Comparison of ENCODE assay signal across 8 cellular contexts in genomic region chr2:233354971-233355574, GRCh38. TPM values are rescaled to one million over a fixed set of nuclear protein-coding genes. Genes with fewer than 3 reads are reported as not detected.
A peak's percentile ranks its signal among the peaks of the same experiment; 100 is the strongest.
DNase-seq lines count a peak whose midpoint lies in the region; FAIRE-seq and TF ChIP-seq lines count a peak whose summit lies in the region.

No MANE protein-coding gene starts in this region.

- H3K27ac ChIP-seq in AG04450 (ENCODE audit: low read depth, low read length) (no peak overlapping the region), adrenal gland (no peak overlapping the region), iPS-20b (ENCODE audit: low read length) (no peak overlapping the region), spleen (peak overlapping the region; percentile 19 to 90 (median 67))

- H3K36me3 ChIP-seq in adrenal gland (replicated peaks in 1 of 2) (no peaks in the 10 kb centered on the region), iPS-20b (ENCODE audit: insufficient read depth, low read depth, low read length) (peaks cover 3% of the 10 kb centered on the region; the same call in 1 of the 2 replicates), spleen (no peaks in the 10 kb centered on the region)

- intact Hi-C loops in adrenal gland (cut with DNase I): loop anchor here (5.0 kb wide), 1 partner anchor 87 kb away; no protein-coding TSS in a partner anchor
- intact Hi-C loops in spleen (cut with DNase I; ENCODE audit: low total_unique reads): no loop called here

- H3K9me3 ChIP-seq in AG04450 (ENCODE audit: control insufficient read depth, insufficient read depth, low read length) (peaks cover 8% of the 10 kb centered on the region; the same call in 1 of the 2 replicates), adrenal gland (replicated peaks in 1 of 3) (no peaks in the 10 kb centered on the region), iPS-20b (ENCODE audit: insufficient read depth, low read depth, low read length) (no peaks in the 10 kb centered on the region), spleen (no peaks in the 10 kb centered on the region)

- H3K4me1 ChIP-seq in adrenal gland (replicated peaks in 1 of 2): peaks cover 11 to 37% of the 10 kb centered on the region in 2 donors
- H3K4me1 ChIP-seq in iPS-20b (ENCODE audit: insufficient read depth, low read length): peaks cover 5% of the 10 kb centered on the region; the same call in 1 of the 2 replicates
- H3K4me1 ChIP-seq in spleen: peaks cover 41 to 92% (median 78%) of the 10 kb centered on the region in 6 donors

- WGBS in adrenal gland, 4 donors: 5 to 12% (median 6%) methylated on average over 15 to 46 of the region's 46 CpGs; no CpG with 5 or more reads in 1 of the 4 donors
- WGBS in spleen, 5 donors: 6 to 11% (median 7%) methylated on average over 22 to 46 of the region's 46 CpGs

- in situ Hi-C loops in KBM-7 (cut with MboI; ENCODE audit: low pct_unique_long_range_greater_than_20kb, low sequenced_read_pairs): no loop called here

- TF ChIP-seq CTCF in AG04450 (IDR thresholded peaks at IDR 0.05; ENCODE audit: low read depth, low read length) (no peak), NB4 (IDR thresholded peaks at IDR 0.05; ENCODE audit: low read depth, low read length) (no peak), adrenal gland (IDR thresholded peaks at IDR 0.05) (no peak), spleen (IDR thresholded peaks at IDR 0.05 in 8 of 11, conservative IDR thresholded peaks at IDR 0.05 in 3 of 11) (no peak)

- peak overlapping the region; percentile 59; the same call in 1 of the 2 replicates for H3K9ac ChIP-seq in iPS-20b (ENCODE audit: low read depth, low read length)

- FAIRE-seq in GM12892 (lab: Jason Lieb, UNC): peak; percentile 61

- H3K4me3 ChIP-seq in AG04450 (ENCODE audit: low read depth, low read length) (peak overlapping the region; percentile 72), NB4 (ENCODE audit: low read depth, low read length) (peak overlapping the region; percentile 77), adrenal gland (peak overlapping the region in 3 of 4 donors; percentile 14 to 85 (median 36)), iPS-20b (ENCODE audit: low read length) (peak overlapping the region; percentile 77), spleen (peak overlapping the region; percentile 61 to 89 (median 76))

- CTCF ChIA-PET in AG04450 (lab: Charles Lee): interaction anchor here (1.1 to 2.2 kb wide), 4 partner anchors 11 to 89 kb away, joined by 5 to 15 read pairs (median 12); no protein-coding TSS in a partner anchor

- DNase-seq in AG04450 (ENCODE audit: low read depth, low spot score) (no peak), GM12892 (ENCODE audit: insufficient read length) (no peak), NB4 (ENCODE audit: low read depth) (peak; percentile 61), adrenal gland (peak in 6 of 7 donors; percentile 25 to 67 (median 44)), spleen (peak; percentile 88), NCI-H226 (no peak), KBM-7 (no peak)

- POLR2A ChIA-PET in AG04450 (lab: Yijun Ruan, JAX): no interaction called here

- H3K27me3 ChIP-seq in AG04450 (ENCODE audit: control insufficient read depth, insufficient read depth, low read length) (no peaks in the 10 kb centered on the region), adrenal gland (no peaks in the 10 kb centered on the region), iPS-20b (ENCODE audit: insufficient read depth, low read length) (peaks cover 35% of the 10 kb centered on the region), spleen (replicated peaks in 1 of 7) (no peaks in the 10 kb centered on the region)

- no peak for TF ChIP-seq POLR2A in GM12892 (IDR thresholded peaks at IDR 0.05; ENCODE audit: low read depth, low read length)
- TF ChIP-seq POLR2A in NB4 (IDR thresholded peaks at IDR 0.05; ENCODE audit: extremely low read depth, insufficient read length): no peak
- no peak for TF ChIP-seq POLR2A in adrenal gland (IDR thresholded peaks at IDR 0.05)
- no peak for TF ChIP-seq POLR2A in spleen (IDR thresholded peaks at IDR 0.05)

RNA-seq across cellular contexts. Expression of gene DGKD, which starts 0.8 kb away (rescaled TPM):
- polyA plus RNA-seq in AG04450 (2011; rRNA removed): 9.1 and 10.8 TPM in 2 replicates
- polyA minus RNA-seq in AG04450 (2011; rRNA and poly(A)+ RNA removed): 25.9 and 34.3 TPM in 2 replicates
- 63.1 TPM for polyA plus RNA-seq in GM12892 (2012; ENCODE audit: missing spikeins)
- 10 to 100 TPM in 6 of 8 donors, 1 to 10 TPM in 2; 8.8 to 25.2 (median 17.7) TPM for total RNA-seq in adrenal gland
- 10 to 100 TPM in 2 of 3 donors, 1 to 10 TPM in 1; 6.8 to 43.8 (median 16.7) TPM for polyA plus RNA-seq in adrenal gland
- 100 to 1,000 TPM in 4 of 7 donors, 10 to 100 TPM in 3; 45.2 to 120 (median 102) TPM for total RNA-seq in spleen
- polyA plus RNA-seq in spleen: 10 to 100 TPM; 21.9 to 35.6 (median 32.1) TPM

RNA-seq across cellular contexts. Expression of gene SAG, which starts 47.5 kb away (rescaled TPM):
- polyA plus RNA-seq in AG04450 (2011; rRNA removed) (not detected in 2 replicates), adrenal gland (under 1 TPM in 1 of 3 donors, not detected in 2; 0.20 TPM), spleen (not detected)
- polyA minus RNA-seq in AG04450 (2011; rRNA and poly(A)+ RNA removed): not detected in 2 replicates
- polyA plus RNA-seq in GM12892 (2012; ENCODE audit: missing spikeins): not detected
- total RNA-seq in adrenal gland (not detected), spleen (under 1 TPM in 2 of 7 donors, not detected in 5; 0.09 to 0.20 TPM)

Comparison
In these comparisons a context has a peak if more than half of its experiments do, and no peak if none do; other contexts are left out.
1. DNase-seq: peak in NB4 (single experiment), adrenal gland (6 of 7) and spleen (single experiment); none in AG04450 (single experiment), GM12892 (single experiment), NCI-H226 (single experiment) and KBM-7 (single experiment).
2. H3K27ac ChIP-seq: peak in spleen (8 of 8); none in AG04450 (single experiment), adrenal gland (0 of 5) and iPS-20b (single experiment).
3. Peak in every context shown above with its lines, with median percentiles within 50 percentile points of each other: H3K4me3 ChIP-seq.